In the genomic region with DNA sequence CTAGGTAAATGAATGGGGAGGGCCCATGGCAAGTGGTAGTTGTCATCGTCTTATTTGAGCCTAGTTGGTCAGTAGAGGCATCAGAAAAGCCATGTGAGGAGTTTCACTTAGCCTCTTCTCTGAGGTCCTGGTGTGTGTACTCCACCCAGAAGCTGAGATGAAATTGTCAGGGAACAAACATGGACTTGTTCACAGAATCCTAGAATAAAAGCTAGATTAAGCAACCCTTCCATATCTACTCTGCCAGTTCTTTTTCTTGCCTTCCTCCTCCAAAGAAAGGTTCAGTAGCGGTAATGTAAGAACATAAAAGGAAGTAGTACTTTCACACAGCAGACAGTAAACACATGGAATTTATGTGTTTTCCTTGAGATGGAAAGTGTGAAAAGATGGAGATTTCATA, we compare ENCODE assay signal across 21 cellular contexts.
A peak's percentile ranks its signal among the peaks of the same experiment; 100 is the strongest.
DNase-seq lines count a peak whose midpoint lies in the region; ATAC-seq, FAIRE-seq and TF ChIP-seq lines count a peak whose summit lies in the region.
"Had no signal": no experiment of that assay in that cellular context is flagged by ENCODE, and none has a peak within 500 bp of the region (broad histone marks: within the 10 kb centered on the region; RNA-seq: fewer than 3 reads in every experiment).

No MANE protein-coding gene starts in this region.

- H3K27ac ChIP-seq in A549, result peak overlapping the region; percentile 53 to 72
- H3K27ac ChIP-seq in PC-3 (ENCODE audit: low read length), result peak overlapping the region; percentile 94
- peak overlapping the region in 7 of 10 donors; percentile 9 to 73 (median 53) for H3K27ac ChIP-seq in heart right ventricle
- H3K27ac ChIP-seq in ovary, result peak overlapping the region; percentile 27 to 51
- H3K27ac ChIP-seq: HL-60, prostate gland had no signal

- TF ChIP-seq POLR2A in A549 (IDR thresholded peaks at IDR 0.05; ENCODE audit: low read length), result no peak
- TF ChIP-seq POLR2A in ovary (IDR thresholded peaks at IDR 0.05), result no peak

- peaks cover 40% of the 10 kb centered on the region for H3K79me2 ChIP-seq in PC-3 (ENCODE audit: low read length)

- H3K27me3 Mint-ChIP-seq in activated CD4-positive, alpha-beta T cell treated with anti-CD3 and anti-CD28 coated beads for 36 hours, result no peaks in the 10 kb centered on the region
- H3K27me3 Mint-ChIP-seq in HFFc6 (ENCODE audit: insufficient read depth), result peaks cover 22% of the 10 kb centered on the region
- H3K27me3 Mint-ChIP-seq in activated naive CD4-positive, alpha-beta T cell treated with anti-CD3 and anti-CD28 coated beads for 36 hours (ENCODE audit: low read depth), result no peaks in the 10 kb centered on the region
- H3K27me3 Mint-ChIP-seq: CD4-positive, CD25-positive, alpha-beta regulatory T cell had no signal

- no peaks in the 10 kb centered on the region for H3K9me2 ChIP-seq in PC-3 (replicated peaks; ENCODE audit: low read length)

- TF ChIP-seq RAD21 in A549 (conservative IDR thresholded peaks at IDR 0.05 in 1 of 2, IDR thresholded peaks at IDR 0.05 in 1 of 2), result no peak

- H3K9me3 ChIP-seq in A549, result no peaks in the 10 kb centered on the region
- no peaks in the 10 kb centered on the region for H3K9me3 ChIP-seq in PC-3 (ENCODE audit: low read length)
- no peaks in the 10 kb centered on the region for H3K9me3 ChIP-seq in heart right ventricle
- no peaks in the 10 kb centered on the region for H3K9me3 ChIP-seq in ovary
- H3K9me3 ChIP-seq: prostate gland had no signal

- H3K27me3 ChIP-seq in PC-3 (ENCODE audit: low read length) (no peaks in the 10 kb centered on the region), heart right ventricle (no peaks in the 10 kb centered on the region), ovary (no peaks in the 10 kb centered on the region)

- intact Hi-C loops in PC-3 (cut with micrococcal nuclease), result loop anchor here (1.0 to 2.0 kb wide), 2 partner anchors 26 to 70 kb away; partner anchors contain the start of gene ARHGAP26
- intact Hi-C loops in heart right ventricle (cut with DNase I), result no loop called here
- intact Hi-C loops in ovary (cut with DNase I), result no loop called here
- intact Hi-C loops in activated CD4-positive, alpha-beta T cell treated with anti-CD3 and anti-CD28 coated beads for 36 hours (cut with DNase I, micrococcal nuclease), result no loop called here
- intact Hi-C loops in activated naive CD4-positive, alpha-beta T cell treated with anti-CD3 and anti-CD28 coated beads for 36 hours (cut with micrococcal nuclease), result no loop called here

- no TSS peak for BruUV-seq in PC-3 (replicated peaks; lab: Mats Ljungman, UMichigan)

- H3K4me1 ChIP-seq in A549 (peaks cover 52% of the 10 kb centered on the region), PC-3 (ENCODE audit: insufficient read depth, low read length) (peaks cover 34% of the 10 kb centered on the region), heart right ventricle (peaks cover 19 to 93% (median 78%) of the 10 kb centered on the region in 9 donors), ovary (ENCODE audit: insufficient read depth) (peaks cover 6% of the 10 kb centered on the region)
- H3K4me1 ChIP-seq: prostate gland had no signal

- H3K36me3 ChIP-seq in PC-3 (ENCODE audit: low read depth, low read length) (no peaks in the 10 kb centered on the region), heart right ventricle (no peaks in the 10 kb centered on the region), ovary (no peaks in the 10 kb centered on the region)
- H3K36me3 ChIP-seq: prostate gland had no signal

- peak in 1 of 2 experiments; percentile 40; a peak in 2 of 6 replicates for ATAC-seq in A549
- no peak for ATAC-seq in PC-3
- ATAC-seq in heart right ventricle, result peak in 3 of 8 donors; percentile 12 to 39 (median 20)
- no peak for ATAC-seq in HG03135 (IDR thresholded peaks at IDR 0.05; ENCODE audit: unreplicated experiment)
- ATAC-seq in activated CD4-positive, alpha-beta T cell treated with anti-CD3 and anti-CD28 coated beads for 36 hours, result no peak
- ATAC-seq: stimulated activated effector memory CD8-positive, alpha-beta T cell treated with anti-CD3 and anti-CD28 coated beads, Interleukin-12 subunit alpha, Interleukin-12 subunit beta, amount 100 ng/mL, for 72 hours had no signal

- no peaks in the 10 kb centered on the region for H3K36me3 Mint-ChIP-seq in activated CD4-positive, alpha-beta T cell treated with anti-CD3 and anti-CD28 coated beads for 36 hours (ENCODE audit: low read depth)
- no peaks in the 10 kb centered on the region for H3K36me3 Mint-ChIP-seq in HFFc6 (ENCODE audit: low read depth)
- no peaks in the 10 kb centered on the region for H3K36me3 Mint-ChIP-seq in activated naive CD4-positive, alpha-beta T cell treated with anti-CD3 and anti-CD28 coated beads for 36 hours (ENCODE audit: low read depth)
- H3K36me3 Mint-ChIP-seq: CD4-positive, CD25-positive, alpha-beta regulatory T cell; stimulated activated effector memory CD8-positive, alpha-beta T cell treated with anti-CD3 and anti-CD28 coated beads, Interleukin-12 subunit alpha, Interleukin-12 subunit beta, amount 100 ng/mL, for 72 hours had no signal

- H3K9me3 Mint-ChIP-seq in activated CD4-positive, alpha-beta T cell treated with anti-CD3 and anti-CD28 coated beads for 36 hours (ENCODE audit: low read depth), result no peaks in the 10 kb centered on the region
- no peaks in the 10 kb centered on the region for H3K9me3 Mint-ChIP-seq in HFFc6
- H3K9me3 Mint-ChIP-seq in activated naive CD4-positive, alpha-beta T cell treated with anti-CD3 and anti-CD28 coated beads for 36 hours, result no peaks in the 10 kb centered on the region
- H3K9me3 Mint-ChIP-seq: nephron progenitor cell; stimulated activated effector memory CD8-positive, alpha-beta T cell treated with anti-CD3 and anti-CD28 coated beads, Interleukin-12 subunit alpha, Interleukin-12 subunit beta, amount 100 ng/mL, for 72 hours had no signal

- no peak for TF ChIP-seq EP300 in A549 (IDR thresholded peaks at IDR 0.05)
- TF ChIP-seq EP300 in ovary (IDR thresholded peaks at IDR 0.05), result no peak

- peaks cover 6% of the 10 kb centered on the region for H3F3A ChIP-seq in PC-3 (ENCODE audit: low read length, unreplicated experiment)

- no peaks in the 10 kb centered on the region for H4K20me1 ChIP-seq in PC-3 (ENCODE audit: low read length)

- DNase-seq in A549 (ENCODE audit: low read depth in 1 of 2, low spot score in 1 of 2) (peak in 1 of 2 experiments; percentile 48), PC-3 (no peak), heart right ventricle (no peak), ovary (no peak), HFFc6 (no peak)
- no peak for DNase-seq in activated CD4-positive, alpha-beta T cell treated with anti-CD3 and anti-CD28 coated beads for 36 hours
- DNase-seq in activated naive CD4-positive, alpha-beta T cell treated with anti-CD3 and anti-CD28 coated beads for 36 hours, result no peak
- DNase-seq: activated CD4-positive, CD25-positive, alpha-beta regulatory T cell treated with anti-CD3 and anti-CD28 coated beads, Interleukin-2, amount 50 U/mL, for 72 hours; activated effector memory CD4-positive, alpha-beta T cell treated with anti-CD3 and anti-CD28 coated beads, Interleukin-2, amount 50 U/mL, for 16 hours; anterior cingulate cortex; CD4-positive, CD25-positive, alpha-beta regulatory T cell; DMS79 treated with DMSO at 0.1 percent for 48 hours; GOT3; NCI-H774; nephron progenitor cell; T-helper 2 cell had no signal

- no peak for TF ChIP-seq CTCF in A549 (IDR thresholded peaks at IDR 0.05)
- TF ChIP-seq CTCF in PC-3 (conservative IDR thresholded peaks at IDR 0.05; ENCODE audit: low read depth, low read length), result no peak
- TF ChIP-seq CTCF in heart right ventricle (IDR thresholded peaks at IDR 0.05), result no peak
- no peak for TF ChIP-seq CTCF in ovary (IDR thresholded peaks at IDR 0.05)
- no peak for TF ChIP-seq CTCF in HFFc6 (IDR thresholded peaks at IDR 0.05)

- peaks cover 22% of the 10 kb centered on the region for H3K4me1 Mint-ChIP-seq in activated CD4-positive, alpha-beta T cell treated with anti-CD3 and anti-CD28 coated beads for 36 hours
- no peaks in the 10 kb centered on the region for H3K4me1 Mint-ChIP-seq in HFFc6 (ENCODE audit: low read depth)
- peaks cover 16% of the 10 kb centered on the region for H3K4me1 Mint-ChIP-seq in activated naive CD4-positive, alpha-beta T cell treated with anti-CD3 and anti-CD28 coated beads for 36 hours (ENCODE audit: low read depth)

- no peak overlapping the region for H3K4me3 Mint-ChIP-seq in activated CD4-positive, alpha-beta T cell treated with anti-CD3 and anti-CD28 coated beads for 36 hours
- no peak overlapping the region for H3K4me3 Mint-ChIP-seq in HFFc6
- no peak overlapping the region for H3K4me3 Mint-ChIP-seq in activated naive CD4-positive, alpha-beta T cell treated with anti-CD3 and anti-CD28 coated beads for 36 hours
- H3K4me3 Mint-ChIP-seq: CD4-positive, CD25-positive, alpha-beta regulatory T cell; nephron progenitor cell; stimulated activated effector memory CD8-positive, alpha-beta T cell treated with anti-CD3 and anti-CD28 coated beads, Interleukin-12 subunit alpha, Interleukin-12 subunit beta, amount 100 ng/mL, for 72 hours had no signal

- H3K4me3 ChIP-seq in A549 (no peak overlapping the region), PC-3 (ENCODE audit: low read length) (no peak overlapping the region), heart right ventricle (no peak overlapping the region), ovary (no peak overlapping the region)
- H3K4me3 ChIP-seq: lung, prostate gland had no signal

- 70% methylated on average over 2 of the region's 2 CpGs for WGBS in A549 (ENCODE audit: missing lambda C conversion rate)
- WGBS in heart right ventricle, 2 donors, result 86 to 90% methylated on average over 2 of the region's 2 CpGs
- 70 to 88% (median 74%) methylated on average over 2 of the region's 2 CpGs for WGBS in ovary, 3 donors

- FAIRE-seq in A549 (lab: Jason Lieb, UNC), result no peak

- no peak overlapping the region for H2AFZ ChIP-seq in PC-3 (ENCODE audit: low read length)

- POLR2A ChIA-PET in A549 (lab: Yijun Ruan, JAX), result no interaction called here
- POLR2A ChIA-PET in PC-3 (lab: Charles Lee; ENCODE audit: unreplicated experiment), result no interaction called here
- POLR2A ChIA-PET in activated CD4-positive, alpha-beta T cell treated with anti-CD3 and anti-CD28 coated beads for 36 hours (lab: Charles Lee), result no interaction called here

- CTCF ChIA-PET in A549 (lab: Yijun Ruan, JAX) (interaction anchor here (0.6 to 1.7 kb wide), 2 partner anchors 11 to 142 kb away, joined by 3 read pairs; no protein-coding TSS in a partner anchor), PC-3 (lab: Charles Lee) (no interaction called here)
- CTCF ChIA-PET in activated CD4-positive, alpha-beta T cell treated with anti-CD3 and anti-CD28 coated beads for 36 hours (lab: Charles Lee), result no interaction called here
- CTCF ChIA-PET in activated naive CD4-positive, alpha-beta T cell treated with anti-CD3 and anti-CD28 coated beads for 36 hours (lab: Charles Lee), result no interaction called here

- H3K27ac Mint-ChIP-seq in activated CD4-positive, alpha-beta T cell treated with anti-CD3 and anti-CD28 coated beads for 36 hours, result no peak overlapping the region
- no peak overlapping the region for H3K27ac Mint-ChIP-seq in HFFc6
- H3K27ac Mint-ChIP-seq in activated naive CD4-positive, alpha-beta T cell treated with anti-CD3 and anti-CD28 coated beads for 36 hours, result no peak overlapping the region
- H3K27ac Mint-ChIP-seq: CD4-positive, CD25-positive, alpha-beta regulatory T cell; nephron progenitor cell; stimulated activated effector memory CD8-positive, alpha-beta T cell treated with anti-CD3 and anti-CD28 coated beads, Interleukin-12 subunit alpha, Interleukin-12 subunit beta, amount 100 ng/mL, for 72 hours had no signal

- H3K4me2 ChIP-seq in A549, result peak overlapping the region; percentile 75
- peak overlapping the region; percentile 78 for H3K4me2 ChIP-seq in PC-3 (ENCODE audit: low read length)

- peak overlapping the region; percentile 13; the same call in 1 of the 2 replicates for H3K9ac ChIP-seq in PC-3 (ENCODE audit: low read length)

Comparison
In these comparisons a context has a peak if more than half of its experiments do, and no peak if none do; other contexts are left out.
1. H3K27ac ChIP-seq: peak in every context shown above with its lines; median percentile 94 in PC-3; 62 in A549; 53 in heart right ventricle; 39 in ovary.